1 cellular context compared by ENCODE assay signal in the genomic region with DNA sequence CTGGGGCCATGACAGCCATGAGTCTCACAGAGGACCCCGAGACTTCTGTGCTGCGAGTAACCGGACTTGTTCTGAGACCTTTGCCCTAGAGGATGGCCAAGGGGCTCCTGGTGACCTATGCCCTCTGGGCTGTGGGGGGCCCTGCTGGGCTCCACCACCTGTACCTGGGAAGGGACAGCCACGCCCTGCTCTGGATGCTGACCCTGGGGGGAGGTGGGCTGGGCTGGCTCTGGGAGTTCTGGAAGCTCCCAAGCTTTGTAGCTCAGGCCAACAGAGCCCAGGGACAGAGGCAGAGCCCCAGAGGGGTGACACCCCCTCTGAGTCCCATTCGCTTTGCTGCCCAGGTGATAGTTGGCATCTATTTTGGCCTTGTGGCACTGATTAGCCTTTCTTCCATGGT.
TF ChIP-seq lines count a peak whose summit lies in the region.

No MANE protein-coding gene starts in this region.

TF ChIP-seq in IMR-90, 13 proteins besides CTCF, POLR2A, EP300 and RAD21:
- TF ChIP-seq MXI1 (IDR thresholded peaks at IDR 0.05; ENCODE audit: borderline replicate concordance, low read depth, low read length) = no peak
